ENCODE assay signal across 1 cellular context in the genomic region with DNA sequence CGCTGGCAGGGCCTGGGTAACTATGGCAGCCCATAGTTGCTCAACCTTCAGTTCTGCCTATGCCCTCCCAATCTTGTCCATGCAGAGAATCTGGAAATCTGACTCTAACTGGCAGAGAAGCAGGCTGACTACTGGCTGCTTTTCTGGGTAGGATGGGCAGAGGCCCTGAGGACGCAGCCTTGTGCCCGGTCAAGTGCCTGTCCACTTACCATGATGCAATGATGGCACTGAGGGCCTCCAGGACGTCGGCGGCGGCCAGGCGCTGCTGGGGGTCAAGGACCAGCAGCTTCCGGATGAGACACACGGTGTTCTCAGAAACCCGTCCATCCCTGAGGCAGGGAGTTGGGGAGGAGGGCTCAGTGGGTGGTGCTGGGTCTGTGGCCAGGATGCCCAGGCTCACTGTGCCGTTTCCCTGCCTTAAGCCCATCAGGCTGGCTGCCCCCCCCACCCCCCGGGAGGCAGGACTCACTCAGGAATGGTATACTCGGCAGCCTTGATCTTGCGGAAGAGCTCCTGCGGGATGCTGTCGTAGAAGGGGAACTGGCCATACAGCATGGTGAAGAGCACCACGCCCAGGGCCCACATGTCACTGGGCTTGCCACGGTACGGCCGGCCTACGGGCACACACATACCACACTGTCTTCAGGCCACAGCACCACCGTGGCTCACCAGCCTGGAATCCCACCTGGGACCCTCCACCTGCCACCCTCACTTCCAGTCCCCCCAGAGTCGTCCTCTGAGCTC.
TF ChIP-seq lines count a peak whose summit lies in the region.

No MANE protein-coding gene starts in this region.

TF ChIP-seq in IMR-90, 13 proteins besides CTCF, POLR2A, EP300 and RAD21:
- TF ChIP-seq RCOR1 (IDR thresholded peaks at IDR 0.05; ENCODE audit: insufficient replicate concordance, low read length), result no peak
- TF ChIP-seq MXI1 (IDR thresholded peaks at IDR 0.05; ENCODE audit: borderline replicate concordance, low read depth, low read length), result no peak
- no peak for TF ChIP-seq CEBPB (IDR thresholded peaks at IDR 0.05; ENCODE audit: low read depth, low read length)
- TF ChIP-seq, protein P1, sequence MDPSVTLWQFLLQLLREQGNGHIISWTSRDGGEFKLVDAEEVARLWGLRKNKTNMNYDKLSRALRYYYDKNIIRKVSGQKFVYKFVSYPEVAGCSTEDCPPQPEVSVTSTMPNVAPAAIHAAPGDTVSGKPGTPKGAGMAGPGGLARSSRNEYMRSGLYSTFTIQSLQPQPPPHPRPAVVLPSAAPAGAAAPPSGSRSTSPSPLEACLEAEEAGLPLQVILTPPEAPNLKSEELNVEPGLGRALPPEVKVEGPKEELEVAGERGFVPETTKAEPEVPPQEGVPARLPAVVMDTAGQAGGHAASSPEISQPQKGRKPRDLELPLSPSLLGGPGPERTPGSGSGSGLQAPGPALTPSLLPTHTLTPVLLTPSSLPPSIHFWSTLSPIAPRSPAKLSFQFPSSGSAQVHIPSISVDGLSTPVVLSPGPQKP (IDR thresholded peaks at IDR 0.05; ENCODE audit: borderline replicate concordance, low read depth, low read length), result no peak
- TF ChIP-seq, protein P2, sequence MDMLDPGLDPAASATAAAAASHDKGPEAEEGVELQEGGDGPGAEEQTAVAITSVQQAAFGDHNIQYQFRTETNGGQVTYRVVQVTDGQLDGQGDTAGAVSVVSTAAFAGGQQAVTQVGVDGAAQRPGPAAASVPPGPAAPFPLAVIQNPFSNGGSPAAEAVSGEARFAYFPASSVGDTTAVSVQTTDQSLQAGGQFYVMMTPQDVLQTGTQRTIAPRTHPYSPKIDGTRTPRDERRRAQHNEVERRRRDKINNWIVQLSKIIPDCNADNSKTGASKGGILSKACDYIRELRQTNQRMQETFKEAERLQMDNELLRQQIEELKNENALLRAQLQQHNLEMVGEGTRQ (IDR thresholded peaks at IDR 0.05; ENCODE audit: low read depth, low read length), result no peak
- no peak for TF ChIP-seq CHD1 (IDR thresholded peaks at IDR 0.05; ENCODE audit: low read depth, low read length)
- no peak for TF ChIP-seq RFX5 (IDR thresholded peaks at IDR 0.05; ENCODE audit: low read depth, low read length)
- no peak for TF ChIP-seq MAZ (IDR thresholded peaks at IDR 0.05; ENCODE audit: borderline replicate concordance, low read depth, low read length)
- no peak for TF ChIP-seq MAFK (IDR thresholded peaks at IDR 0.05; ENCODE audit: low read depth, low read length)
TF ChIP-seq in IMR-90: peak in this region for 0.
